Comparison of ENCODE assay signal across 20 cellular contexts in genomic region chr21:41499920-41500319, GRCh38. TPM values are rescaled to one million over a fixed set of nuclear protein-coding genes. Genes with fewer than 3 reads are reported as not detected.
DNase-seq lines count a peak whose midpoint lies in the region; ATAC-seq, FAIRE-seq and TF ChIP-seq lines count a peak whose summit lies in the region.
"Had no signal": no experiment of that assay in that cellular context is flagged by ENCODE, and none has a peak within 500 bp of the region (broad histone marks: within the 10 kb centered on the region; RNA-seq: fewer than 3 reads in every experiment).

No MANE protein-coding gene starts in this region.

- peak overlapping the region; percentile 59 for H3K4me2 ChIP-seq in hepatocyte
- H3K4me2 ChIP-seq: GM23338 had no signal

- ATAC-seq in pancreas (peak in 1 of 4 donors; percentile 13), upper lobe of left lung (ENCODE audit: low FRiP score in 2 of 2) (no peak), HG02885 (IDR thresholded peaks at IDR 0.05; ENCODE audit: poor library complexity, unreplicated experiment) (no peak), HG03045 (IDR thresholded peaks at IDR 0.05; ENCODE audit: unreplicated experiment) (no peak)
- ATAC-seq: GM23338 had no signal

- TF ChIP-seq POLR2A in Peyer's patch (IDR thresholded peaks at IDR 0.05) = no peak
- no peak for TF ChIP-seq POLR2A in upper lobe of left lung (IDR thresholded peaks at IDR 0.05)

- no peak for TF ChIP-seq EP300 in upper lobe of left lung (IDR thresholded peaks at IDR 0.05)

- intact Hi-C loops in pancreas (cut with DNase I) = no loop called here

- DNase-seq in Peyer's patch (no peak), hepatocyte (ENCODE audit: low spot score) (no peak), pancreas (peak in 1 of 6 donors; percentile 40), upper lobe of left lung (no peak), cerebellar nuclear complex (lab: John Stamatoyannopoulos, UW) (no peak)
- DNase-seq: AML-193; GF-D8; HCEC 1CT; NCI-H1105 treated with DMSO at 0.1 percent for 48 hours; NCI-H187; NCI-H2107; NCI-H510A; NCI-H748 treated with DMSO at 0.1 percent for 48 hours; NK-92 treated with Interleukin-12 subunit alpha and Interleukin-12 subunit beta, amount 100 ng/mL, for 24 hours; Right ventricle myocardium superior had no signal

- H4K20me1 ChIP-seq in hepatocyte (ENCODE audit: insufficient read depth, poor library complexity, severe bottlenecking) = peaks cover 12% of the 10 kb centered on the region

- H3K4me1 ChIP-seq in Peyer's patch (peaks cover 0 to 40% (median 0%) of the 10 kb centered on the region in 4 donors), hepatocyte (ENCODE audit: insufficient read depth) (peaks cover 37% of the 10 kb centered on the region), pancreas (peaks cover 72 to 86% (median 86%) of the 10 kb centered on the region in 3 donors), upper lobe of left lung (peaks cover 0 to 57% (median 19%) of the 10 kb centered on the region in 4 donors)

- no peak for FAIRE-seq in pancreas (lab: Jason Lieb, UNC)
- FAIRE-seq: GM19239 had no signal

- WGBS in hepatocyte (ENCODE audit: low lambda C conversion rate, missing lambda C conversion rate) = 88% methylated on average over 2 of the region's 2 CpGs
- WGBS in pancreas, 2 donors = 23 to 33% methylated on average over 2 of the region's 2 CpGs
- 73% methylated on average over 2 of the region's 2 CpGs for WGBS in upper lobe of left lung, 2 donors

- H3K27me3 ChIP-seq in Peyer's patch (no peaks in the 10 kb centered on the region), hepatocyte (no peaks in the 10 kb centered on the region), pancreas (no peaks in the 10 kb centered on the region), upper lobe of left lung (no peaks in the 10 kb centered on the region)

- H2AFZ ChIP-seq in hepatocyte = no peak overlapping the region
- H2AFZ ChIP-seq: GM23338 had no signal

- H3K4me3 ChIP-seq in Peyer's patch (peak overlapping the region in 2 of 4 donors; percentile 20 to 28), hepatocyte (no peak overlapping the region), pancreas (peak overlapping the region in 1 of 4 donors; percentile 2), upper lobe of left lung (peak overlapping the region in 1 of 4 donors; percentile 8)
- H3K4me3 ChIP-seq: GM23338 had no signal

- H3K27ac ChIP-seq in Peyer's patch (peak overlapping the region in 3 of 4 donors; percentile 59 to 91 (median 90)), hepatocyte (peak overlapping the region; percentile 95), pancreas (peak overlapping the region; percentile 44 to 95 (median 78)), upper lobe of left lung (peak overlapping the region in 3 of 4 donors; percentile 4 to 36 (median 12))

- H3K9me3 ChIP-seq in Peyer's patch (no peaks in the 10 kb centered on the region), hepatocyte (ENCODE audit: low read depth) (no peaks in the 10 kb centered on the region), pancreas (no peaks in the 10 kb centered on the region), upper lobe of left lung (no peaks in the 10 kb centered on the region)

- peaks cover 76% of the 10 kb centered on the region for H3K79me2 ChIP-seq in hepatocyte

- peaks cover 0 to 14% (median 0%) of the 10 kb centered on the region in 3 donors for H3K36me3 ChIP-seq in Peyer's patch
- no peaks in the 10 kb centered on the region for H3K36me3 ChIP-seq in hepatocyte (replicated peaks; ENCODE audit: insufficient read depth, low read depth)
- peaks cover 0 to 4% (median 0%) of the 10 kb centered on the region in 3 donors for H3K36me3 ChIP-seq in pancreas
- no peaks in the 10 kb centered on the region for H3K36me3 ChIP-seq in upper lobe of left lung

- no peaks in the 10 kb centered on the region for H3K9me2 ChIP-seq in hepatocyte (replicated peaks; ENCODE audit: insufficient read depth)

- TF ChIP-seq CTCF in Peyer's patch (IDR thresholded peaks at IDR 0.05) (no peak), hepatocyte (IDR thresholded peaks at IDR 0.05; ENCODE audit: poor library complexity) (no peak), pancreas (IDR thresholded peaks at IDR 0.05) (no peak), upper lobe of left lung (IDR thresholded peaks at IDR 0.05) (no peak)

RNA-seq across cellular contexts. Expression of gene TMPRSS2, which starts 8.0 kb away (rescaled TPM):
- total RNA-seq in Peyer's patch = 100 to 1,000 TPM in 3 of 4 donors, 10 to 100 TPM in 1; 39.6 to 419 (median 352) TPM
- total RNA-seq in hepatocyte = 113 and 121 TPM in 2 replicates
- polyA plus RNA-seq in hepatocyte = 50.8 and 65.9 TPM in 2 replicates
- 10 to 100 TPM; 44.9 to 88.8 (median 75.2) TPM for total RNA-seq in pancreas
- polyA plus RNA-seq in pancreas = 10 to 100 TPM; 42.2 to 65.1 TPM
- 100 to 1,000 TPM in 3 of 6 donors, 10 to 100 TPM in 3; 65.3 to 195 (median 98.5) TPM for total RNA-seq in upper lobe of left lung
- total RNA-seq: LHCN-M2, Right ventricle myocardium superior had no signal

Comparison
In these comparisons a context has a peak if more than half of its experiments do, and no peak if none do; other contexts are left out.
1. H3K27ac ChIP-seq: peak in every context shown above with its lines; median percentile 95 in hepatocyte; 90 in Peyer's patch; 78 in pancreas; 12 in upper lobe of left lung.